ENCODE assay signal across 1 cellular context in the genomic region with DNA sequence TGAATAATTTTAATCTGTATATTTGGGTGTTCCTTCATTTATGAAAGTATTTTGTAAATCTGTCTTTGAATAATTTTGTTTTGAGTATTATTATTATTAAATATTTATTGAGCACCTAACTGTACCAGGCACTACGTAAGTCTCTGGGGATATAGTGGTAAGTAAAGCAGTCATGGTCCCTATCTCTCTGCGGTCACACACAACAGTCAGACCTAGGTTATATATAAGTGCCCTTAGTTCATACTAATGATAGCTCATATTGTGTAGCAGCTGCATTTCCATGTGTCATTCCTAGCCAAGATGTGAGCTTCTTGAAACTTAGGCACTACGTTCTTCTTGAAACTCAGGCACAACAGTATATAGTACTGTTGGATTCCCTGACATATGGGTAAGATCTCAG.
TF ChIP-seq lines count a peak whose summit lies in the region.

No MANE protein-coding gene starts in this region.

TF ChIP-seq in SK-N-SH, 30 proteins besides CTCF, POLR2A, EP300 and RAD21 (continued from another document):
- no peak for TF ChIP-seq ZBTB33 (IDR thresholded peaks at IDR 0.05; ENCODE audit: borderline replicate concordance, low read depth)
- TF ChIP-seq MAX (IDR thresholded peaks at IDR 0.05; ENCODE audit: low read depth), result no peak
- TF ChIP-seq PBX3 (IDR thresholded peaks at IDR 0.05), result no peak
- TF ChIP-seq FOXM1 (IDR thresholded peaks at IDR 0.05; ENCODE audit: low read depth), result no peak
- TF ChIP-seq FOSL2 (IDR thresholded peaks at IDR 0.05; ENCODE audit: borderline replicate concordance, low read depth), result no peak
- TF ChIP-seq NFIC (IDR thresholded peaks at IDR 0.05; ENCODE audit: borderline replicate concordance), result no peak
- TF ChIP-seq RFX5 (IDR thresholded peaks at IDR 0.05; ENCODE audit: low read length), result no peak
- TF ChIP-seq TEAD4 (IDR thresholded peaks at IDR 0.05; ENCODE audit: borderline replicate concordance, insufficient read depth), result no peak
